Comparison of ENCODE assay signal across 8 cellular contexts in the genomic region with DNA sequence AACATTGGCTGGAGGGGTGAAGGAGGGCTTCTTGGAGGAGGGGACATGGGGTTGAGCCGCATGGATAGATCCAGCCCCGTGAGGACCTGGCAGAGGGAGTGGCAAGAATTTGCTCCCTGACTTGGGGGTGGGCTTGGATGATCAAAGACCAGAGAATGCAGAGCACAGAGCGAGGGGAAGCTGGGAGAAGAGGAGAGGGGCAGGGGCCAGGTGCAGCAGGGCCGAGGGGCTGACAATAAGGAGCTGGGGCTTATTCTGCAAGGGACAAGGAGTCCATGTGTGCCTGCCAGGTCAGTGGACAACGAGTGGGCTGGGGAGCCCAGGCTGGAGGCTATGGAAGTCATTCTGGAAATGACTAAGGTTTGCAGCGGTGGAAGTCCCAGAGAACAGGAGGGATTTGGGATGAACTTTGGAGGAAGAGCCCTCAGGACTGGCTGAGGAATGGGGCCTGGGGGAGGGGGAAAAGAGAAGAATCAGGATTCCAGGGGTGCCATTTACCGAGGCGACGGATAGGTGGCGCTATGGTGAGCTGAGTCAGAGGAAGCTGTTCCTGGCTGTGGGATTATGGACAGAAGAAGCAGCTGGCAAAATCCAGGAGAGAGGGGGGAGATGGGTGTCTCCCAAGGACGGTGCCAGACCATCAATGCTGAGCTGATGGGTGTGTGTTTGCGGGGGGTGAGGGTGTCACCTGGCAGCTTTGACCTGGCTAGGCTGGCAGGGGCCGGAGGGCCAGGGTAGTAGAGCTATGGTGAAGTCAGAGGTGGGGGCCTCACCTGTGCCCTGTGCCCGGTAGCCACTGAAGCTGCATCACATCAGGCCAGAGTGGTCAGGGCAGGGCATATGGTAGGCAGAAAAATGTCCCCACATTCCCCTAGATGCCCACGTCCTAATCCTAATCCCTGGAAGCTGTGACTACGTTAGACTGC. TPM values are rescaled to one million over a fixed set of nuclear protein-coding genes. Genes with fewer than 3 reads are reported as not detected.
A peak's percentile ranks its signal among the peaks of the same experiment; 100 is the strongest.
DNase-seq lines count a peak whose midpoint lies in the region; ATAC-seq and TF ChIP-seq lines count a peak whose summit lies in the region.

No MANE protein-coding gene starts in this region.

- no peak overlapping the region for H3K27ac Mint-ChIP-seq in neural crest cell (ENCODE audit: unreplicated experiment)

- TF ChIP-seq CTCF in neural crest cell (conservative IDR thresholded peaks at IDR 0.05) = peak; percentile 84

- H3K36me3 Mint-ChIP-seq in neural crest cell (ENCODE audit: low read depth) = no peaks in the 10 kb centered on the region

- H3K4me1 Mint-ChIP-seq in neural crest cell = peaks cover 14% of the 10 kb centered on the region

- H3K9me3 ChIP-seq in SK-N-MC (ENCODE audit: low read depth, low read length) = no peaks in the 10 kb centered on the region

- peak; percentile 66 for ATAC-seq in esophagus mucosa
- no peak for ATAC-seq in HG03565 (IDR thresholded peaks at IDR 0.05; ENCODE audit: unreplicated experiment)
- no peak for ATAC-seq in HG03442 (IDR thresholded peaks at IDR 0.05; ENCODE audit: unreplicated experiment)

- no peak overlapping the region for H3K27ac ChIP-seq in SK-N-MC

- H3K9ac ChIP-seq in SK-N-MC (ENCODE audit: insufficient read length) = no peak overlapping the region

- no peak overlapping the region for H3K4me3 ChIP-seq in SK-N-MC

- H3K36me3 ChIP-seq in SK-N-MC (ENCODE audit: insufficient read depth, low read length) = no peaks in the 10 kb centered on the region

- H3K9me3 Mint-ChIP-seq in neural crest cell = no peaks in the 10 kb centered on the region

- peaks cover 14% of the 10 kb centered on the region for H3K27me3 Mint-ChIP-seq in neural crest cell (ENCODE audit: low read depth)

- H3K4me3 Mint-ChIP-seq in neural crest cell = no peak overlapping the region

- DNase-seq in NCI-H1436 (lab: John Stamatoyannopoulos, UW) = peak; percentile 29
- no peak for DNase-seq in NCI-H1436 treated with DMSO at 0.1 percent for 48 hours (lab: John Stamatoyannopoulos, UW)
- DNase-seq in HT-29 (ENCODE audit: low spot score) = peak; percentile 77
- peak; percentile 8 for DNase-seq in SK-N-MC (ENCODE audit: low read depth, low spot score)
- peak; percentile 83 for DNase-seq in neural crest cell (ENCODE audit: low read depth, low spot score)

RNA-seq across cellular contexts. Expression of a gene that starts 7.8 kb away (rescaled TPM):
- not detected in 2 replicates for total RNA-seq in HT-29 (2014; rRNA removed; shearing (Covaris generic))
- total RNA-seq in esophagus mucosa = 9.9 TPM
- 4.5 and 5.8 TPM in 2 replicates for total RNA-seq in neural crest cell

RNA-seq across cellular contexts. Expression of a gene that starts 56.4 kb away (rescaled TPM):
- 14.9 and 16.3 TPM in 2 replicates for total RNA-seq in HT-29 (2014; rRNA removed; shearing (Covaris generic))
- total RNA-seq in esophagus mucosa = 4.1 TPM
- 6.1 and 6.5 TPM in 2 replicates for total RNA-seq in neural crest cell

RNA-seq across cellular contexts. Expression of a gene that starts 56.7 kb away (rescaled TPM):
- total RNA-seq in HT-29 (2014; rRNA removed; shearing (Covaris generic)) = 69.7 and 76.9 TPM in 2 replicates
- total RNA-seq in esophagus mucosa (33.9 TPM), neural crest cell (42.9 and 48.3 TPM in 2 replicates)
